9 cellular contexts compared by ENCODE assay signal in genomic region chr14:40417777-40418401, GRCh38.
DNase-seq lines count a peak whose midpoint lies in the region; ATAC-seq and TF ChIP-seq lines count a peak whose summit lies in the region.
"Had no signal": no experiment of that assay in that cellular context is flagged by ENCODE, and none has a peak within 500 bp of the region (broad histone marks: within the 10 kb centered on the region; RNA-seq: fewer than 3 reads in every experiment).

No MANE protein-coding gene starts in this region.

- no peaks in the 10 kb centered on the region for H3K4me1 Mint-ChIP-seq in activated naive CD4-positive, alpha-beta T cell treated with anti-CD3 and anti-CD28 coated beads, Interleukin-2, amount 50 U/mL, for 24 hours
- peaks cover 13% of the 10 kb centered on the region for H3K4me1 Mint-ChIP-seq in endodermal cell

- WGBS in endodermal cell (ENCODE audit: insufficient coverage in 1 of 2, insufficient read length in 1 of 2), 2 experiments = 45 to 64% methylated on average over 5 to 6 of the region's 6 CpGs
- 35 to 53% (median 44%) methylated on average over 6 of the region's 6 CpGs for WGBS in spleen, 5 donors

- peak overlapping the region; percentile 3 for H3K4me3 Mint-ChIP-seq in activated naive CD4-positive, alpha-beta T cell treated with anti-CD3 and anti-CD28 coated beads, Interleukin-2, amount 50 U/mL, for 24 hours
- H3K4me3 Mint-ChIP-seq in endodermal cell = no peak overlapping the region
- H3K4me3 Mint-ChIP-seq: activated naive CD8-positive, alpha-beta T cell had no signal

- intact Hi-C loops in spleen (cut with DNase I; ENCODE audit: low total_unique reads) = no loop called here

- H3K36me3 Mint-ChIP-seq in activated naive CD4-positive, alpha-beta T cell treated with anti-CD3 and anti-CD28 coated beads, Interleukin-2, amount 50 U/mL, for 24 hours = no peaks in the 10 kb centered on the region
- H3K36me3 Mint-ChIP-seq in endodermal cell (ENCODE audit: low read depth) = no peaks in the 10 kb centered on the region
- H3K36me3 Mint-ChIP-seq: activated naive CD8-positive, alpha-beta T cell had no signal

- DNase-seq in activated naive CD4-positive, alpha-beta T cell treated with Interleukin-2 at 50 U/mL for 16 hours = no peak
- DNase-seq in NOMO-1 treated with DMSO at 0.1 percent for 48 hours (lab: John Stamatoyannopoulos, UW; ENCODE audit: unreplicated experiment) (peak; percentile 12), endodermal cell (peak; percentile 84), spleen (no peak), activated gamma-delta T cell treated with Interleukin-2 at 50 U/mL for 16 hours (no peak)

- ATAC-seq in HG03439 (IDR thresholded peaks at IDR 0.05; ENCODE audit: unreplicated experiment) = peak; percentile 63
- no peak for ATAC-seq in GM18517 (IDR thresholded peaks at IDR 0.05; ENCODE audit: unreplicated experiment)

- no peaks in the 10 kb centered on the region for H3K9me3 Mint-ChIP-seq in activated naive CD4-positive, alpha-beta T cell treated with anti-CD3 and anti-CD28 coated beads, Interleukin-2, amount 50 U/mL, for 24 hours
- H3K9me3 Mint-ChIP-seq in endodermal cell = no peaks in the 10 kb centered on the region

- H3K27ac ChIP-seq in endodermal cell (ENCODE audit: low read depth, low read length) (no peak overlapping the region), spleen (no peak overlapping the region)

- H3K4me1 ChIP-seq in endodermal cell (ENCODE audit: control insufficient read depth, insufficient read depth, low read length) (no peaks in the 10 kb centered on the region), spleen (no peaks in the 10 kb centered on the region)

- TF ChIP-seq CTCF in endodermal cell (conservative IDR thresholded peaks at IDR 0.05) (peak; percentile 94), spleen (IDR thresholded peaks at IDR 0.05 in 8 of 11, conservative IDR thresholded peaks at IDR 0.05 in 3 of 11) (peak in 9 of 11 experiments; percentile 22 to 59 (median 49))

- no peak overlapping the region for H3K27ac Mint-ChIP-seq in activated naive CD4-positive, alpha-beta T cell treated with anti-CD3 and anti-CD28 coated beads, Interleukin-2, amount 50 U/mL, for 24 hours
- no peak overlapping the region for H3K27ac Mint-ChIP-seq in endodermal cell
- H3K27ac Mint-ChIP-seq: activated naive CD8-positive, alpha-beta T cell had no signal

- no peaks in the 10 kb centered on the region for H3K27me3 Mint-ChIP-seq in activated naive CD4-positive, alpha-beta T cell treated with anti-CD3 and anti-CD28 coated beads, Interleukin-2, amount 50 U/mL, for 24 hours
- H3K27me3 Mint-ChIP-seq in endodermal cell (ENCODE audit: insufficient read depth) = no peaks in the 10 kb centered on the region
- H3K27me3 Mint-ChIP-seq: activated naive CD8-positive, alpha-beta T cell had no signal

- H3K9me3 ChIP-seq in endodermal cell (ENCODE audit: control insufficient read depth, low read length) (no peaks in the 10 kb centered on the region), spleen (no peaks in the 10 kb centered on the region)

- H3K4me3 ChIP-seq in endodermal cell (ENCODE audit: low read length) = no peak overlapping the region
- H3K4me3 ChIP-seq in spleen = peak overlapping the region in 2 of 8 donors; percentile 19 to 34

- TF ChIP-seq POLR2A in spleen (IDR thresholded peaks at IDR 0.05) = no peak

- no peak overlapping the region for H3K9ac ChIP-seq in endodermal cell (ENCODE audit: extremely low read depth, low read length, poor library complexity, severe bottlenecking)

- no peaks in the 10 kb centered on the region for H3K27me3 ChIP-seq in endodermal cell (ENCODE audit: control insufficient read depth, insufficient read depth, low read length, poor library complexity, severe bottlenecking)
- no peaks in the 10 kb centered on the region for H3K27me3 ChIP-seq in spleen (replicated peaks in 1 of 7)

- H3K36me3 ChIP-seq in endodermal cell (ENCODE audit: control insufficient read depth, insufficient read depth, low read length) = no peaks in the 10 kb centered on the region
- H3K36me3 ChIP-seq in spleen = no peaks in the 10 kb centered on the region

Comparison
In these comparisons a context has a peak if more than half of its experiments do, and no peak if none do; other contexts are left out.
1. DNase-seq: peak in NOMO-1 treated with DMSO at 0.1 percent for 48 hours (single experiment) and endodermal cell (single experiment); none in activated naive CD4-positive, alpha-beta T cell treated with Interleukin-2 at 50 U/mL for 16 hours (single experiment), spleen (single experiment) and activated gamma-delta T cell treated with Interleukin-2 at 50 U/mL for 16 hours (single experiment).